ENCODE assay signal across 21 cellular contexts in the genomic region with DNA sequence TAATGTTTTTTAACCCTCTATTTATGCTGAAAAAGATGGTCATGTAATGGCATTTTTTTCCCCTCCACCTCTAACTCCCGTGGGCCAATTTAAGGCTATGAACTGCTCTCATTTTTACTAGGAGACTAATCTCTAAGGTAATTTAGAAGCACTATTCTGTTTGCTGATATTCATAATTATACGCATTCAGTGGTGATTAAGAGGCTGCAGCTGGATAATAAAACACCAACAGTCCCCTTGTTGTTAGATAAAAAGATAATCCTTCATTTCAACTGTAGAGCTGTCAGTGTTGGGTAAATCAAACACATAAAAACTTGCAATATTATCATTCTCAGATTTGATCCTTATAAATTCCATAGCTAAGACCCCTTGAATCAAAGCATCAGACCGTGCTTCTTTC.
"Had no signal": no experiment of that assay in that cellular context is flagged by ENCODE, and none has a peak within 500 bp of the region (broad histone marks: within the 10 kb centered on the region; RNA-seq: fewer than 3 reads in every experiment).

No MANE protein-coding gene starts in this region.

- H3K27ac Mint-ChIP-seq: progenitor cell of endocrine pancreas; stimulated activated effector memory CD8-positive, alpha-beta T cell treated with anti-CD3 and anti-CD28 coated beads, Interleukin-12 subunit alpha, Interleukin-12 subunit beta, amount 100 ng/mL, for 72 hours; type B pancreatic cell had no signal

- H3K4me1 Mint-ChIP-seq: naive B cell had no signal

- H3K27ac ChIP-seq: epithelial cell of prostate, esophagus muscularis mucosa, gastrocnemius medialis, heart right ventricle, pancreas, suprapubic skin, thyroid gland had no signal

- DNase-seq: effector memory CD4-positive, alpha-beta T cell; gastrocnemius medialis; heart right ventricle; hypothalamus; kidney glomerular epithelial cell; mesendoderm; naive B cell; occipital lobe; pancreas; right cardiac atrium; stimulated activated CD4-positive, alpha-beta T cell treated with anti-CD3 and anti-CD28 coated beads, Interleukin-4, amount 100 ng/mL, for 1 hour; stimulated activated CD8-positive, alpha-beta memory T cell treated with anti-CD3 and anti-CD28 coated beads, Interleukin-4, amount 100 ng/mL, for 48 hours; stimulated activated naive CD8-positive, alpha-beta T cell treated with anti-CD3 and anti-CD28 coated beads, Interleukin-15, Interleukin-2, amounts not matched to agents 100 U/mL and 50 U/mL, for 24 hours; thyroid gland had no signal

- H3K4me3 Mint-ChIP-seq: naive B cell; nephron; stimulated activated effector memory CD8-positive, alpha-beta T cell treated with anti-CD3 and anti-CD28 coated beads, Interleukin-12 subunit alpha, Interleukin-12 subunit beta, amount 100 ng/mL, for 72 hours; type B pancreatic cell had no signal

- H3K4me1 ChIP-seq: esophagus muscularis mucosa, gastrocnemius medialis, pancreas, suprapubic skin, thyroid gland had no signal

- H3K4me3 ChIP-seq: esophagus muscularis mucosa, gastrocnemius medialis, heart right ventricle, pancreas, suprapubic skin, thyroid gland had no signal

- ATAC-seq: gastrocnemius medialis; pancreas; right cardiac atrium; stimulated activated effector memory CD8-positive, alpha-beta T cell treated with anti-CD3 and anti-CD28 coated beads, Interleukin-12 subunit alpha, Interleukin-12 subunit beta, amount 100 ng/mL, for 72 hours; stimulated activated naive CD8-positive, alpha-beta T cell treated with anti-CD3 and anti-CD28 coated beads, Interleukin-15, Interleukin-2, amounts not matched to agents 100 U/mL and 50 U/mL, for 24 hours had no signal

- H3K9me3 Mint-ChIP-seq: naive B cell; nephron; stimulated activated effector memory CD8-positive, alpha-beta T cell treated with anti-CD3 and anti-CD28 coated beads, Interleukin-12 subunit alpha, Interleukin-12 subunit beta, amount 100 ng/mL, for 72 hours; type B pancreatic cell had no signal

- H3K9me3 ChIP-seq: esophagus muscularis mucosa, gastrocnemius medialis, heart right ventricle, pancreas, suprapubic skin, thyroid gland had no signal

- H3K36me3 ChIP-seq: esophagus muscularis mucosa, gastrocnemius medialis, heart right ventricle, pancreas, suprapubic skin, thyroid gland had no signal

- H3K36me3 Mint-ChIP-seq: naive B cell; stimulated activated effector memory CD8-positive, alpha-beta T cell treated with anti-CD3 and anti-CD28 coated beads, Interleukin-12 subunit alpha, Interleukin-12 subunit beta, amount 100 ng/mL, for 72 hours; type B pancreatic cell had no signal

- H3K27me3 ChIP-seq: esophagus muscularis mucosa, pancreas, suprapubic skin, thyroid gland had no signal
